In the genomic region with DNA sequence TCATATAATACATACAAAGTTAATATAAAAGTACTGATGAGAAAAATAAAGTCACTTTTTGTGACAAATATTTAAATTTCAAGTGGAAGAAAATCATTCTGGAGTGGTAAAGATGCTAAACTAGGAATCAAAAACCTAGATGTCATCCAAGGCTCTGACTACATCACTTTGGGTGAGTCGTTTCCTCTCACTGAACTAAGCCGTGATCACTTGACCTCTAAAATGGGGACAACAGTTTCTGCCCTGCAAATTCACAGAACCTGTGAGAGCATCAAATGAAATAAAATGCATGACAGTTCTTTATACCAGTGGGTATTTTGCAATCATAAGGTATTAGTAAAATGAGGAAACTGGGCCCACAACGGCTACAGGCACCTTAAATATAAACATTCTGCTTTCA, we compare ENCODE assay signal across 24 cellular contexts.
DNase-seq lines count a peak whose midpoint lies in the region; ATAC-seq and TF ChIP-seq lines count a peak whose summit lies in the region.
"Had no signal": no experiment of that assay in that cellular context is flagged by ENCODE, and none has a peak within 500 bp of the region (broad histone marks: within the 10 kb centered on the region; RNA-seq: fewer than 3 reads in every experiment).

No MANE protein-coding gene starts in this region.

- intact Hi-C loops in mammary epithelial cell (cut with micrococcal nuclease), result no loop called here

- no peak for TF ChIP-seq CTCF in SK-N-SH (IDR thresholded peaks at IDR 0.05)
- TF ChIP-seq CTCF in mammary epithelial cell (conservative IDR thresholded peaks at IDR 0.05 in 1 of 2, IDR thresholded peaks at IDR 0.05 in 1 of 2; ENCODE audit: extremely low read depth in 1 of 2, insufficient read depth in 1 of 2, low read depth in 1 of 2, low read length in 2 of 2), result no peak

- no peak overlapping the region for H3K4ac ChIP-seq in mesenchymal stem cell (ENCODE audit: low read depth in 1 of 2, low read length in 2 of 2)

- BruUV-seq in mammary epithelial cell (replicated peaks; lab: Mats Ljungman, UMichigan), result no TSS peak

- no peak for TF ChIP-seq EP300 in SK-N-SH (IDR thresholded peaks at IDR 0.05; ENCODE audit: borderline replicate concordance in 1 of 2, low read depth in 1 of 2, low read length in 1 of 2)

- H2BK5ac ChIP-seq in mesenchymal stem cell (ENCODE audit: low read depth, low read length, poor library complexity, severe bottlenecking), result no peak overlapping the region

- DNase-seq in SK-N-SH (no peak), Karpas-422 (peak; percentile 47), mammary epithelial cell (peak; percentile 4), mesenchymal stem cell (peak; percentile 8), NCI-H2029 (lab: John Stamatoyannopoulos, UW) (no peak)
- DNase-seq: activated CD4-positive, alpha-beta T cell treated with anti-CD3 and anti-CD28 coated beads, Interleukin-2, amount 50 U/mL, for 4 hours; activated CD8-positive, alpha-beta memory T cell treated with anti-CD3 and anti-CD28 coated beads, Interleukin-2, amount 50 U/mL, for 48 hours; activated effector memory CD4-positive, alpha-beta T cell treated with Interleukin-2 at 50 U/mL for 16 hours; DMS53; H7; head of caudate nucleus; Kasumi-1; NCI-H1092 treated with DMSO at 0.1 percent for 48 hours; NCI-H187 treated with DMSO at 0.1 percent for 48 hours; NCI-H774; psoas muscle; substantia nigra; T-helper 9 cell; upper lobe of right lung had no signal

- 38% methylated on average over 3 of the region's 3 CpGs for WGBS in SK-N-SH (ENCODE audit: low lambda C conversion rate)
- WGBS in mammary epithelial cell (ENCODE audit: low coverage, missing lambda C conversion rate), result 44% methylated on average over 3 of the region's 3 CpGs
- 10% methylated on average over 2 of the region's 3 CpGs for WGBS in mesenchymal stem cell

- H3K79me2 ChIP-seq in SK-N-SH (ENCODE audit: insufficient read depth) (no peaks in the 10 kb centered on the region), Karpas-422 (ENCODE audit: low read length) (no peaks in the 10 kb centered on the region), mammary epithelial cell (ENCODE audit: insufficient read depth, low read length) (no peaks in the 10 kb centered on the region)

- no peak overlapping the region for H2BK120ac ChIP-seq in mesenchymal stem cell (ENCODE audit: low read depth, low read length)

- no peak overlapping the region for H2BK15ac ChIP-seq in mesenchymal stem cell (ENCODE audit: low read depth, poor library complexity, severe bottlenecking)

- no peak overlapping the region for H2AK5ac ChIP-seq in mesenchymal stem cell (ENCODE audit: low read length, severe bottlenecking)

- H3K4me1 ChIP-seq in SK-N-SH (ENCODE audit: control insufficient read depth in 1 of 2, insufficient read depth in 2 of 2, low read depth in 1 of 2, low read length in 1 of 2), result peaks cover 0 to 4% of the 10 kb centered on the region in 2 experiments; a peak in 2 of 4 replicates
- H3K4me1 ChIP-seq in Karpas-422 (ENCODE audit: low read length), result peaks cover 10% of the 10 kb centered on the region
- H3K4me1 ChIP-seq in mammary epithelial cell (ENCODE audit: insufficient read depth, low read length), result no peaks in the 10 kb centered on the region
- no peaks in the 10 kb centered on the region for H3K4me1 ChIP-seq in mesenchymal stem cell (ENCODE audit: control insufficient read depth, insufficient read depth, low read depth, low read length)
- H3K4me1 ChIP-seq: psoas muscle had no signal

- H3K9ac ChIP-seq in SK-N-SH (no peak overlapping the region), Karpas-422 (ENCODE audit: low read length) (no peak overlapping the region), mammary epithelial cell (ENCODE audit: insufficient read depth, low read length) (no peak overlapping the region), mesenchymal stem cell (ENCODE audit: low read length) (no peak overlapping the region)

- H4K20me1 ChIP-seq in SK-N-SH (ENCODE audit: insufficient read depth) (no peaks in the 10 kb centered on the region), Karpas-422 (ENCODE audit: insufficient read depth, low read depth, low read length) (no peaks in the 10 kb centered on the region), mammary epithelial cell (ENCODE audit: insufficient read depth, low read length) (no peaks in the 10 kb centered on the region)

- CTCF ChIA-PET in SK-N-SH (lab: Yijun Ruan, JAX) (interaction anchor here (1.1 to 2.1 kb wide), 3 partner anchors 15 to 60 kb away, joined by 3 to 7 read pairs (median 6); no protein-coding TSS in a partner anchor), mammary epithelial cell (lab: Charles Lee; ENCODE audit: low non-redundant PET) (no interaction called here)

- peaks cover 10% of the 10 kb centered on the region for H3K79me1 ChIP-seq in mesenchymal stem cell (replicated peaks; ENCODE audit: low read length, poor library complexity, severe bottlenecking)

- H3K27me3 ChIP-seq in SK-N-SH (ENCODE audit: insufficient read depth) (no peaks in the 10 kb centered on the region), Karpas-422 (ENCODE audit: low read length) (no peaks in the 10 kb centered on the region), mammary epithelial cell (ENCODE audit: insufficient read depth, low read length) (no peaks in the 10 kb centered on the region), mesenchymal stem cell (ENCODE audit: control insufficient read depth in 1 of 2, insufficient read depth in 1 of 2, low read length in 2 of 2) (no peaks in the 10 kb centered on the region)
- H3K27me3 ChIP-seq: upper lobe of right lung had no signal

- H4K91ac ChIP-seq in mesenchymal stem cell (ENCODE audit: low read length), result no peak overlapping the region

- H2AFZ ChIP-seq in SK-N-SH (ENCODE audit: low read depth) (no peak overlapping the region), Karpas-422 (ENCODE audit: low read length) (no peak overlapping the region), mammary epithelial cell (ENCODE audit: low read depth, low read length) (no peak overlapping the region), mesenchymal stem cell (ENCODE audit: low read depth, low read length) (no peak overlapping the region)

- H3K9me3 ChIP-seq in SK-N-SH (no peaks in the 10 kb centered on the region), Karpas-422 (ENCODE audit: low read length) (no peaks in the 10 kb centered on the region), mammary epithelial cell (replicated peaks; ENCODE audit: insufficient read depth, low read length) (no peaks in the 10 kb centered on the region), mesenchymal stem cell (ENCODE audit: control insufficient read depth, low read length) (no peaks in the 10 kb centered on the region)
- H3K9me3 ChIP-seq: psoas muscle, upper lobe of right lung had no signal

- no peak for TF ChIP-seq RAD21 in SK-N-SH (IDR thresholded peaks at IDR 0.05; ENCODE audit: low read length)

- no peak overlapping the region for H4K8ac ChIP-seq in mesenchymal stem cell (ENCODE audit: low read length)

- H3K36me3 ChIP-seq in SK-N-SH (replicated peaks in 1 of 2; ENCODE audit: control insufficient read depth in 1 of 2, insufficient read depth in 2 of 2, low read length in 1 of 2) (no peaks in the 10 kb centered on the region), Karpas-422 (ENCODE audit: insufficient read depth, low read length) (no peaks in the 10 kb centered on the region), mammary epithelial cell (ENCODE audit: insufficient read depth, low read length) (no peaks in the 10 kb centered on the region), mesenchymal stem cell (ENCODE audit: control insufficient read depth in 1 of 2, insufficient read depth in 2 of 2, low read depth in 1 of 2, low read length in 2 of 2) (no peaks in the 10 kb centered on the region)
- H3K36me3 ChIP-seq: upper lobe of right lung had no signal

- H3K14ac ChIP-seq in mesenchymal stem cell (ENCODE audit: low read length in 2 of 2), result no peak overlapping the region

- H3K4me3 ChIP-seq in SK-N-SH (ENCODE audit: low read depth in 2 of 2, low read length in 1 of 2), result no peak overlapping the region
- no peak overlapping the region for H3K4me3 ChIP-seq in Karpas-422 (ENCODE audit: low read length)
- no peak overlapping the region for H3K4me3 ChIP-seq in mammary epithelial cell (replicated peaks in 1 of 3; ENCODE audit: insufficient read depth in 1 of 3, low read depth in 2 of 3, low read length in 3 of 3)
- H3K4me3 ChIP-seq in mesenchymal stem cell (ENCODE audit: insufficient read depth in 1 of 2, low read depth in 1 of 2, low read length in 2 of 2), result no peak overlapping the region
- H3K4me3 ChIP-seq: coronary artery, psoas muscle, upper lobe of right lung had no signal

- in situ Hi-C loops in mammary epithelial cell (cut with MboI; ENCODE audit: low sequenced_read_pairs in 2 of 2), result no loop called here

- ATAC-seq in SK-N-SH treated with all-trans-retinoic acid at 6 μM for 48 hours (no peak), GM21360 (IDR thresholded peaks at IDR 0.05; ENCODE audit: unreplicated experiment) (no peak), GM19324 (IDR thresholded peaks at IDR 0.05; ENCODE audit: low FRiP score, unreplicated experiment) (no peak)
- ATAC-seq: psoas muscle, upper lobe of right lung had no signal

- no peak overlapping the region for H3K23ac ChIP-seq in mesenchymal stem cell (ENCODE audit: low read length in 2 of 2)

- H3K27ac ChIP-seq in SK-N-SH (ENCODE audit: low read depth in 2 of 2, low read length in 1 of 2), result peak overlapping the region in 1 of 2 experiments; percentile 26; a peak in 1 of 4 replicates
- no peak overlapping the region for H3K27ac ChIP-seq in Karpas-422 (ENCODE audit: low read length)
- H3K27ac ChIP-seq in mammary epithelial cell (ENCODE audit: insufficient read depth, low read depth, low read length), result no peak overlapping the region
- H3K27ac ChIP-seq in mesenchymal stem cell (ENCODE audit: low read length, poor library complexity, severe bottlenecking), result no peak overlapping the region
- H3K27ac ChIP-seq: 22Rv1, coronary artery, psoas muscle, upper lobe of right lung had no signal

- H3K9me2 ChIP-seq in SK-N-SH (no peaks in the 10 kb centered on the region), Karpas-422 (replicated peaks; ENCODE audit: insufficient read depth, low read length) (no peaks in the 10 kb centered on the region)

- POLR2A ChIA-PET in SK-N-SH (lab: Yijun Ruan, JAX), result no interaction called here

- H2BK12ac ChIP-seq in mesenchymal stem cell (ENCODE audit: low read length in 2 of 2), result no peak overlapping the region

- no peak overlapping the region for H3K18ac ChIP-seq in mesenchymal stem cell (ENCODE audit: low read depth in 1 of 2, low read length in 2 of 2)

- dilution Hi-C loops in mammary epithelial cell (cut with HindIII; ENCODE audit: low sequenced_read_pairs), result no loop called here

- H3K4me2 ChIP-seq in SK-N-SH (no peak overlapping the region), Karpas-422 (ENCODE audit: low read depth, low read length, poor library complexity, severe bottlenecking) (no peak overlapping the region), mammary epithelial cell (ENCODE audit: insufficient read depth, low read depth, low read length) (no peak overlapping the region), mesenchymal stem cell (ENCODE audit: low read length, poor library complexity, severe bottlenecking) (no peak overlapping the region)

- no peaks in the 10 kb centered on the region for H3F3A ChIP-seq in SK-N-SH (replicated peaks; ENCODE audit: insufficient read depth)

TF ChIP-seq in SK-N-SH, 30 proteins besides CTCF, POLR2A, EP300 and RAD21 (continues in another document):
- TF ChIP-seq MEF2A (IDR thresholded peaks at IDR 0.05; ENCODE audit: borderline replicate concordance, low read depth), result no peak

TF ChIP-seq in SK-N-SH treated with all-trans-retinoic acid at 6 μM for 48 hours, 23 proteins besides CTCF, POLR2A, EP300 and RAD21 (continues in another document):
- TF ChIP-seq RARB (CRISPR knock-in tag; IDR thresholded peaks at IDR 0.05), result no peak

Comparison
In these comparisons a context has a peak if more than half of its experiments do, and no peak if none do; other contexts are left out.
1. DNase-seq: peak in Karpas-422 (single experiment), mammary epithelial cell (single experiment) and mesenchymal stem cell (single experiment); none in SK-N-SH (single experiment) and NCI-H2029 (single experiment).